Comparison of ENCODE assay signal across 19 cellular contexts in the genomic region with DNA sequence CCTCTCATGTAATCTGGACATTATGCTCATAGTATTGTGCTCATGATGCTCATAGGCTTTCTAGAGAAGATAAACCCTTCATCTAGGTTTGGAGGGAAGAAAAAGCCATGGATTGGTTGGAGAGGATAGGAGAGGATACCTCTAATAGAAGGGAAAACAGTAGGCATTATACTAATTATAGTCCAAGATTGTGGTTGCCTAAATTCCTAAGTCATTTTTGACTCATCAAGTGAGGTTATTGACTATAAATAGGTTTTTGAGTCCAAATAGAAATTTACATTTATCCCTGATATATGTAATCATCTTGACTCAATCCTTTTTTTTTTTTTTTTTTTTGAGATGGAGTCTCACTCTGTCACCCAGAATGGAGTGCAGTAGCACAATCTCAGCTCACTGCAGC.
"Had no signal": no experiment of that assay in that cellular context is flagged by ENCODE, and none has a peak within 500 bp of the region (broad histone marks: within the 10 kb centered on the region; RNA-seq: fewer than 3 reads in every experiment).

No MANE protein-coding gene starts in this region.

- H3K27me3 ChIP-seq: body of pancreas, colonic mucosa, gastroesophageal sphincter, thyroid gland had no signal

- H3K36me3 Mint-ChIP-seq: activated naive CD8-positive, alpha-beta T cell treated with anti-CD3 and anti-CD28 coated beads for 36 hours had no signal

- ATAC-seq: activated CD8-positive, alpha-beta memory T cell treated with anti-CD3 and anti-CD28 coated beads, Interleukin-2, amount 10 ng/mL, durations not matched to agents 7 days and 5 days; body of pancreas; gastroesophageal sphincter had no signal

- H3K27ac ChIP-seq: body of pancreas, colonic mucosa, gastroesophageal sphincter, thyroid gland had no signal

- H3K4me3 Mint-ChIP-seq: activated CD4-positive, alpha-beta memory T cell treated with anti-CD3 and anti-CD28 coated beads, Interleukin-2, amount 10 ng/mL, durations not matched to agents 7 days and 5 days; activated CD8-positive, alpha-beta memory T cell treated with anti-CD3 and anti-CD28 coated beads, Interleukin-2, amount 10 ng/mL, durations not matched to agents 7 days and 5 days; activated naive CD8-positive, alpha-beta T cell treated with anti-CD3 and anti-CD28 coated beads for 36 hours; central memory CD8-positive, alpha-beta T cell; endodermal cell; nephron progenitor cell; T-helper 2 cell treated with Interferon-gamma antibody and Interleukin-4, amounts not matched to agents 5 μg/mL and 100 μg/mL, for 36 hours had no signal

- H3K36me3 ChIP-seq: colonic mucosa, gastroesophageal sphincter, thyroid gland had no signal

- H3K27me3 Mint-ChIP-seq: activated CD4-positive, alpha-beta memory T cell treated with anti-CD3 and anti-CD28 coated beads, Interleukin-2, amount 10 ng/mL, durations not matched to agents 7 days and 5 days; activated CD8-positive, alpha-beta memory T cell treated with anti-CD3 and anti-CD28 coated beads, Interleukin-2, amount 10 ng/mL, durations not matched to agents 7 days and 5 days; central memory CD8-positive, alpha-beta T cell had no signal

- H3K9me3 ChIP-seq: body of pancreas, colonic mucosa, gastroesophageal sphincter, thyroid gland had no signal

- H3K4me1 ChIP-seq: body of pancreas, colonic mucosa had no signal

- H3K9me3 Mint-ChIP-seq: activated CD4-positive, alpha-beta memory T cell treated with anti-CD3 and anti-CD28 coated beads, Interleukin-2, amount 10 ng/mL, durations not matched to agents 7 days and 5 days; activated naive CD8-positive, alpha-beta T cell treated with anti-CD3 and anti-CD28 coated beads for 36 hours; central memory CD8-positive, alpha-beta T cell; endodermal cell; nephron progenitor cell; T-helper 2 cell treated with Interferon-gamma antibody and Interleukin-4, amounts not matched to agents 5 μg/mL and 100 μg/mL, for 36 hours had no signal

- H3K27ac Mint-ChIP-seq: activated CD4-positive, alpha-beta memory T cell treated with anti-CD3 and anti-CD28 coated beads, Interleukin-2, amount 10 ng/mL, durations not matched to agents 7 days and 5 days; activated CD8-positive, alpha-beta memory T cell treated with anti-CD3 and anti-CD28 coated beads, Interleukin-2, amount 10 ng/mL, durations not matched to agents 7 days and 5 days; activated naive CD8-positive, alpha-beta T cell treated with anti-CD3 and anti-CD28 coated beads for 36 hours; endodermal cell; nephron progenitor cell; T-helper 2 cell treated with Interferon-gamma antibody and Interleukin-4, amounts not matched to agents 5 μg/mL and 100 μg/mL, for 36 hours had no signal

- H3K4me1 Mint-ChIP-seq: endodermal cell had no signal

- H3K4me3 ChIP-seq: body of pancreas, colonic mucosa, gastroesophageal sphincter, thyroid gland had no signal

- DNase-seq: activated CD4-positive, alpha-beta memory T cell treated with anti-CD3 and anti-CD28 coated beads, Interleukin-2, amount 10 ng/mL, durations not matched to agents 7 days and 5 days; activated CD4-positive, alpha-beta T cell treated with anti-CD3 and anti-CD28 coated beads for 48 hours; activated CD4-positive, CD25-positive, alpha-beta regulatory T cell; activated CD8-positive, alpha-beta memory T cell treated with anti-CD3 and anti-CD28 coated beads, Interleukin-2, amount 10 ng/mL, durations not matched to agents 7 days and 5 days; activated naive CD8-positive, alpha-beta T cell treated with anti-CD3 and anti-CD28 coated beads for 36 hours; amygdala; body of pancreas; colonic mucosa; endodermal cell; mesendoderm; nephron progenitor cell; nucleus accumbens; posterior cingulate gyrus; stimulated activated CD4-positive, alpha-beta T cell treated with anti-CD3 and anti-CD28 coated beads, Interleukin-2, amount 100 ng/mL, for 24 hours; stimulated activated naive CD4-positive, alpha-beta T cell treated with Interleukin-2 at 50 U/mL for 16 hours; thyroid gland had no signal
